ENCODE assay signal across 2 cellular contexts in the genomic region with DNA sequence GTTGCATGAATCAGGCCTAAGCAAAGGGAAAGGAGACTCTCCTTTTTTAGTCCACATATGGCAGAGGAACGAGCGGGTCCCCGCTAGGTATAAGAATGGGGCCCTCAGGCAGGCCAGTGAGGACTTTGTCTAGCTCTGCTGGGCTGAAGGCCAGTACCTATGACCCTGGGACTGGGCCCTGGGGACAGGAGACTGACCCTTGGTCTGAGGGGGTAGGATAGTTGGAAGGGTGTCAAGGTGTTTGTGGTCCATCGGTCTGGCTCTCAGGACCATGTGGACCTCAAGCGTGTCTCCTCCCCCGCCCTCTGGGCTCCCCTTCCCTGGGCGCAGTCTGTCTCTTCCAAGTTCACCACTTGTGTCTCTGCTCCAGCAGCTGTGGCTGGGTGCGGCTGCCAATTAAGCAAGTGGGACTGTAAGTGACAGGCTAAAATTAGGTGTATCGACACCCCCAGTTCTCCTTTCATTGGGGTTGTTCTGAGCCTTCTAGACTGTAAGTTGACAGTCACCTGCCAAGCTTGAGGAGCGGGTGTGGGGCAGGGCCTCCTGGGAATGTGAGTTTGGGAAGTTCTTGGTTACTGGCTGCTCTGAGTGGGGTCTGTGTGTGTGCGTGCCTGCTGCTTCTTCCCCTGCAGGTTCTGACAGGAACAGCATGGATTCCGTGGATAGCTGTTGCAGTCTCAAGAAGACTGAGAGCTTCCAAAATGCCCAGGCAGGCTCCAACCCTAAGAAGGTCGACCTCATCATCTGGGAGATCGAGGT.
TF ChIP-seq lines count a peak whose summit lies in the region.

No MANE protein-coding gene starts in this region.

TF ChIP-seq in HEK293, 187 proteins besides CTCF, POLR2A, EP300 and RAD21:
- TF ChIP-seq SP3 (tag by site-specific recombination; IDR thresholded peaks at IDR 0.05): no peak
- peak; percentile 41 for TF ChIP-seq ZIC2 (tag by site-specific recombination; IDR thresholded peaks at IDR 0.05)
TF ChIP-seq in HEK293: peak in this region for 1.

TF ChIP-seq in K562, 482 proteins besides CTCF, POLR2A, EP300 and RAD21:
- TF ChIP-seq ZNF584 (CRISPR knock-in tag; IDR thresholded peaks at IDR 0.05; ENCODE audit: low read depth) (peak; percentile 35), SAFB2 (IDR thresholded peaks at IDR 0.05; ENCODE audit: borderline replicate concordance, low read depth, low read length, severe bottlenecking) (no peak)
